Comparison of ENCODE assay signal across 8 cellular contexts in the genomic region with DNA sequence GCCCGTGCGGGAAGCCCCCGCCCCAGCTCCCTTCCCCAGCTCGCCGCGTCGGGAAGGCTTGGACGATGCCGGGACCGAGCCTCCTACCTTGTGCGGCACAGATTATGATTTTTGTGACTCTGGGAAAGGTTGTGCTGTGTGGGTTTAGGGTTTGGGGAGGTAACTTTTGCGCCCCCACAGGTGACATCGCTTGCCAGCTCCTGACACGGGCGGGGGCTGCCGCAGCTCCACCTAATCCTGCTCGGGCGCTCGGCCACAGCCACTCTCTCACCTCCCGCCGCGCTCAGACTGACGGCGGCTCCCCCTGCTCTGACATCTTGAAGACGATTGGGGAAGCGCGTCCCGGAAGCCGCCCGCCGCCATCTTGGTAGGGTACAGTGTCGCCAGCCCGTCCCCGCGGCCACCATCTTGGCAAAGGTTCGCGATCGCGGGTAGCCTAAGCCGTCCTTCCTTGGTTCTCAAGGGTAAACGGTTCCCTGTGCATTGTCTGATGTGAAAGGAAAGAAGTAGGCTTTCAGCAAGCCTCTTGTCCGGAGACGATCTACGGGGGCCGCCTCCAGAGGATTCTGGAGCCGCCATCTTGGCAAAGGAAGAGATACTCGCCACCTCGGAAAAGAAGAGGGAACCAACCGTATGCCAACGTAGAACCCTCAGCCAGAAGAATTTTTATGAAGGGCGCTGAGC. TPM values are rescaled to one million over a fixed set of nuclear protein-coding genes. Genes with fewer than 3 reads are reported as not detected.
DNase-seq lines count a peak whose midpoint lies in the region; TF ChIP-seq lines count a peak whose summit lies in the region.

No MANE protein-coding gene starts in this region.

- peak in 1 of 2 donors; percentile 58 for TF ChIP-seq POLR2A in uterus (IDR thresholded peaks at IDR 0.05)

- CTCF ChIA-PET in HEK293T (lab: Yijun Ruan, JAX) = interaction anchor here (0.7 to 0.8 kb wide), 2 partner anchors 274 to 421 kb away, joined by 3 read pairs; no protein-coding TSS in a partner anchor

- peak; percentile 13 to 43 for TF ChIP-seq CTCF in right atrium auricular region (IDR thresholded peaks at IDR 0.05)
- peak in 2 of 4 experiments; percentile 18 to 20 for TF ChIP-seq CTCF in uterus (IDR thresholded peaks at IDR 0.05)

- no peaks in the 10 kb centered on the region for H3K9me3 ChIP-seq in right atrium auricular region
- no peaks in the 10 kb centered on the region for H3K9me3 ChIP-seq in uterus

- H3K36me3 ChIP-seq in right atrium auricular region (no peaks in the 10 kb centered on the region), uterus (no peaks in the 10 kb centered on the region)

- H3K27me3 ChIP-seq in right atrium auricular region (no peaks in the 10 kb centered on the region), uterus (no peaks in the 10 kb centered on the region)

- H3K4me3 ChIP-seq in right atrium auricular region = peak overlapping the region; percentile 78 to 82
- H3K4me3 ChIP-seq in uterus = peak overlapping the region; percentile 57 to 94

- DNase-seq in GF-D8 (lab: John Stamatoyannopoulos, UW) (peak; percentile 39), HEK293T (ENCODE audit: extremely low spot score) (peak; percentile 68), NCI-H1092 treated with DMSO at 0.1 percent for 48 hours (lab: John Stamatoyannopoulos, UW) (peak; percentile 81), T-helper 1 cell (peak; percentile 79 to 90 (median 87)), amniotic epithelial cell (ENCODE audit: low read depth) (peak; percentile 70), right atrium auricular region (ENCODE audit: low spot score) (peak; percentile 90), putamen (ENCODE audit: low spot score) (peak; percentile 87), uterus (peak; percentile 82 to 85)

- intact Hi-C loops in uterus (cut with DNase I; ENCODE audit: low total_unique reads) = no loop called here

- H3K4me1 ChIP-seq in right atrium auricular region (peaks cover 0 to 21% of the 10 kb centered on the region in 2 donors), uterus (no peaks in the 10 kb centered on the region)

- POLR2A ChIA-PET in HEK293T (lab: Yijun Ruan, JAX) = interaction anchor here (0.8 to 2.0 kb wide), 13 partner anchors 27 to 420 kb away, joined by 3 to 7 read pairs (median 4); no protein-coding TSS in a partner anchor

- H3K27ac ChIP-seq in right atrium auricular region (peak overlapping the region; percentile 98 to 99), uterus (peak overlapping the region; percentile 97)

TF ChIP-seq in HEK293T, 16 proteins besides CTCF, POLR2A, EP300 and RAD21:
- TF ChIP-seq L3MBTL2 (conservative IDR thresholded peaks at IDR 0.05) (peak; percentile 97), NFRKB (IDR thresholded peaks at IDR 0.05) (peak; percentile 74; the same call in 1 of the 2 replicates), ZNF384 (IDR thresholded peaks at IDR 0.05) (no peak), ELF4 (IDR thresholded peaks at IDR 0.05) (peak; percentile 30; the same call in 1 of the 2 replicates), CTBP1 (IDR thresholded peaks at IDR 0.05; ENCODE audit: borderline replicate concordance) (no peak; the same call in 1 of the 2 replicates)

RNA-seq across cellular contexts. Expression of gene NR3C1, which starts 1.7 kb away (rescaled TPM):
- total RNA-seq in right atrium auricular region (10 to 100 TPM; 30.3 to 38.9 TPM), uterus (100 to 1,000 TPM in 1 of 4 donors, 10 to 100 TPM in 3; 55.1 to 134 (median 87.3) TPM)

Comparison
In these comparisons a context has a peak if more than half of its experiments do, and no peak if none do; other contexts are left out.
1. Peak in every context shown above with its lines: DNase-seq, H3K4me3 ChIP-seq and H3K27ac ChIP-seq.
2. DNase-seq: peak in every context shown above with its lines; median percentile 90 in right atrium auricular region; 87 in T-helper 1 cell; 87 in putamen; 84 in uterus; 81 in NCI-H1092 treated with DMSO at 0.1 percent for 48 hours; 70 in amniotic epithelial cell; 68 in HEK293T; 39 in GF-D8.